ENCODE assay signal across 8 cellular contexts in the genomic region with DNA sequence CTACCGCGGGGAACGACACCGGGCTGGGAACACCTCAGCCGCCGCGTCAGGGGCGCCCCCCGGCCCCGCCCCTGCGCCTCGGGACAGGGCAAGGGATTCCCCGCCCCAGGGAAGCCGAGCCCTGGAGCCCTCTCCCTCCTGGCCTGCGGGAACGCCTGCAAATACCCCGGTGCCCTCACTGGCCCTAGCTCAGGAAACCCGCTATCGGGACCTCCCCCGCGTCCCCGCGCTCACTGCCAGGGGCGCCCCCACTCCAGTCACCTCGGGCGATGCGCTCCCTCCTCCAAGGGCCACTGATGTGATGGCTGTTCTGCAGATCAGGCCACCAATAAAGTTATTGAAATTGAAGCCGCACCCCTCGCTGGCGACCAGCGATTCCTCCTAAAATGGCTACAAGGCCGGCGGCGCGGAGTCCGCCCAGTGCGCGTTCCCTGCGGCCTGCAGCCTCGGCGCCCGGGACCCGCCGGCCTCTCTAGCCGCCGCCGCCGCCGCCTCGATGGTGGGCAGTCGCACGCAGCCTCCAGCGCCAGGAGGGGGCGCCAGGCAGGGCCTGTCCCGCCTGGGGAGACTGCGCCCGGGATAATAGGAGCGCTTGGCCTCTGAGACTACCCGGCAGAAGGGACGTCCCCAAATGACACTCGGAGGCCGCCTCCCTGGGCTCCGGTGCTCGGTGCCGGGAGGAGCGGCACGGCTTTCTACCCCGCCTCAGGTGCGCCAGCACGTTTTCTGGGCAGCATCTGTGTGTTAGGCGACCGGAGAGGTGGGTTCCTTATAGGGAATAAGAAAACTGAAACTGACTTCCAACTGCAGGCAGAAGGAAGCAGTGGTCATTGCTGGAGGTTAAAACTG. TPM values are rescaled to one million over a fixed set of nuclear protein-coding genes. Genes with fewer than 3 reads are reported as not detected.
A peak's percentile ranks its signal among the peaks of the same experiment; 100 is the strongest.
DNase-seq lines count a peak whose midpoint lies in the region; ATAC-seq and TF ChIP-seq lines count a peak whose summit lies in the region.

A gene with protein sequence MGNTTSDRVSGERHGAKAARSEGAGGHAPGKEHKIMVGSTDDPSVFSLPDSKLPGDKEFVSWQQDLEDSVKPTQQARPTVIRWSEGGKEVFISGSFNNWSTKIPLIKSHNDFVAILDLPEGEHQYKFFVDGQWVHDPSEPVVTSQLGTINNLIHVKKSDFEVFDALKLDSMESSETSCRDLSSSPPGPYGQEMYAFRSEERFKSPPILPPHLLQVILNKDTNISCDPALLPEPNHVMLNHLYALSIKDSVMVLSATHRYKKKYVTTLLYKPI (minus strand): TSS at position 303 of the 849 bp plus-strand sequence. CDS start 326 bp downstream, outside the sequence.

- intact Hi-C loops in left cardiac atrium (cut with DNase I) (loop anchor here (1.0 to 5.0 kb wide), 2 partner anchors 70 kb away; partner anchors contain the start of gene CHD1L (in 2 of the 2)), posterior vena cava (cut with DNase I) (loop anchor here (2.0 to 5.0 kb wide), 2 partner anchors 70 kb away; partner anchors contain the start of gene CHD1L (in 2 of the 2))

- no peaks in the 10 kb centered on the region for H3K27me3 ChIP-seq in upper lobe of left lung

- H3K36me3 ChIP-seq in upper lobe of left lung: no peaks in the 10 kb centered on the region

- peak in 3 of 4 donors; percentile 41 to 81 (median 75) for TF ChIP-seq POLR2A in upper lobe of left lung (IDR thresholded peaks at IDR 0.05)

- H3K4me3 ChIP-seq in upper lobe of left lung: peak within 1 kb of the TSS; percentile 78 to 91 (median 82)

- WGBS in upper lobe of left lung, 2 donors: 0% methylated on average over 24 of the region's 72 CpGs; no CpG with 5 or more reads in 1 of the 2 donors

- TF ChIP-seq CTCF in GM13976 (IDR thresholded peaks at IDR 0.05; ENCODE audit: borderline replicate concordance, control extremely low read depth, extremely low read depth, insufficient read depth, missing control alignments): peak; percentile 99
- TF ChIP-seq CTCF in upper lobe of left lung (IDR thresholded peaks at IDR 0.05): peak; percentile 91 to 99 (median 98)

- TF ChIP-seq EP300 in upper lobe of left lung (IDR thresholded peaks at IDR 0.05): no peak

- in situ Hi-C loops in GM13976 (cut with MboI; ENCODE audit: low sequenced_read_pairs, unreplicated experiment): loop anchor here (10.0 kb wide), 1 partner anchor 52 kb away; the partner anchor contains the start of gene FMO5

- H3K9me3 ChIP-seq in upper lobe of left lung: no peaks in the 10 kb centered on the region

- H3K4me1 ChIP-seq in upper lobe of left lung: peaks cover 21 to 40% (median 29%) of the 10 kb centered on the region in 4 donors

- ATAC-seq in HG02840 (IDR thresholded peaks at IDR 0.05; ENCODE audit: low FRiP score, unreplicated experiment) (peak; percentile 87), left cardiac atrium (peak; percentile 95 to 97), upper lobe of left lung (ENCODE audit: low FRiP score in 2 of 2) (peak; percentile 99)

- DNase-seq in GM13976 (ENCODE audit: low spot score) (peak; percentile 95), NCI-H1417 treated with DMSO at 0.1 percent for 48 hours (lab: John Stamatoyannopoulos, UW) (peak; percentile 66), T follicular helper cell (ENCODE audit: low read depth) (peak; percentile 61), amniotic epithelial cell (ENCODE audit: low read depth) (peak; percentile 97), left cardiac atrium (peak; percentile 98), posterior vena cava (ENCODE audit: low spot score) (peak; percentile 99), upper lobe of left lung (peak; percentile 98 to 99)

- peak within 1 kb of the TSS; percentile 87 to 93 (median 90) for H3K27ac ChIP-seq in upper lobe of left lung

RNA-seq across cellular contexts. Expression of the gene that starts here (rescaled TPM):
- total RNA-seq in left cardiac atrium (10 to 100 TPM; 12.2 to 22.8 TPM), posterior vena cava (10 to 100 TPM; 26.1 to 26.5 TPM), upper lobe of left lung (10 to 100 TPM in 3 of 6 donors, 1 to 10 TPM in 3; 8.1 to 22.0 (median 10.9) TPM)

Comparison
In these comparisons a context has a peak if more than half of its experiments do, and no peak if none do; other contexts are left out.
1. Peak in every context shown above with its lines: DNase-seq, ATAC-seq, H3K4me3 ChIP-seq and H3K27ac ChIP-seq.